ENCODE assay signal across 17 cellular contexts in the genomic region with DNA sequence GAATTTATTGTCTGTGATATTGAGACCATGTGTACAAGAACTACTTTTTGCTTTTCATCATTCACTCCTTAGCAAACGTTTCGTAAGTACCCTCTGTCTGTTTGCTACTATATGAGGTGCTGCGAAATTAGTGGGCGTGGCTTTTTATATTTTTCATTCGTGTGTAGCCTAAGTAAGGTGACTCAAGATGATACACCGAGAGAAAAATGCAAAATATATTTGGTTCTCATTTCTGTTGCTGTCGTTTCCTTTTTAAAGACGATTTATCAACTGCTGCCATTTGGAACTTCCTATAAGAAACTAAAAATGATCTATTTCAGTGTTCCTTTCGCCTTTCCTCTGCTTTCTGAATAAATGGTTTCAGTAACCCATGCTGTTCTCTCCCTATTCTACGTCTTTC.
DNase-seq lines count a peak whose midpoint lies in the region; ATAC-seq, FAIRE-seq and TF ChIP-seq lines count a peak whose summit lies in the region.
"Had no signal": no experiment of that assay in that cellular context is flagged by ENCODE, and none has a peak within 500 bp of the region (broad histone marks: within the 10 kb centered on the region; RNA-seq: fewer than 3 reads in every experiment).

No MANE protein-coding gene starts in this region.

- peak; percentile 59 for ATAC-seq in GM21786 (IDR thresholded peaks at IDR 0.05; ENCODE audit: unreplicated experiment)
- no peak for ATAC-seq in HG02623 (IDR thresholded peaks at IDR 0.05; ENCODE audit: unreplicated experiment)
- ATAC-seq in GM19467 (IDR thresholded peaks at IDR 0.05; ENCODE audit: unreplicated experiment) = no peak
- no peak for ATAC-seq in upper lobe of right lung
- ATAC-seq: activated T-helper 17 cell treated with anti-CD3 and anti-CD28 coated beads, Interleukin-2, amount 50 U/mL, for 72 hours; HepG2 had no signal

- H3K4me1 ChIP-seq in muscle layer of colon (ENCODE audit: insufficient read depth, low read length) (peaks cover 40% of the 10 kb centered on the region), upper lobe of right lung (no peaks in the 10 kb centered on the region)

- DNase-seq in GM18507 (ENCODE audit: extremely low spot score, insufficient read length, low read depth) (no peak), HS-5 (ENCODE audit: low read depth) (peak; percentile 18), NCI-H524 treated with DMSO at 0.1 percent for 48 hours (lab: John Stamatoyannopoulos, UW) (no peak), upper lobe of right lung (no peak)
- DNase-seq: activated CD4-positive, alpha-beta memory T cell treated with anti-CD3 and anti-CD28 coated beads for 36 hours; CD4-positive, CD25-positive, alpha-beta regulatory T cell; NCI-H1092; T-helper 9 cell had no signal

- no peaks in the 10 kb centered on the region for H3K27me3 ChIP-seq in muscle layer of colon (ENCODE audit: control insufficient read depth in 1 of 2, insufficient read depth in 2 of 2, low read length in 2 of 2)
- no peaks in the 10 kb centered on the region for H3K27me3 ChIP-seq in upper lobe of right lung
- H3K27me3 ChIP-seq: neutrophil had no signal

- H3K36me3 ChIP-seq in muscle layer of colon (ENCODE audit: insufficient read depth, low read length) (peaks cover 8% of the 10 kb centered on the region), upper lobe of right lung (peaks cover 37% of the 10 kb centered on the region)

- FAIRE-seq in GM18507 (lab: Jason Lieb, UNC) = peak; percentile 67
- FAIRE-seq: astrocyte, H54, HepG2 had no signal

- H3K27ac ChIP-seq in muscle layer of colon (ENCODE audit: low read depth, low read length) = peak overlapping the region; percentile 19
- H3K27ac ChIP-seq in upper lobe of right lung = no peak overlapping the region
- H3K27ac ChIP-seq: neutrophil had no signal

- H3K9me3 ChIP-seq in muscle layer of colon (ENCODE audit: low read length) (no peaks in the 10 kb centered on the region), upper lobe of right lung (no peaks in the 10 kb centered on the region)
- H3K9me3 ChIP-seq: neutrophil had no signal

- no peak for TF ChIP-seq CTCF in upper lobe of right lung (IDR thresholded peaks at IDR 0.05)

- no peak overlapping the region for H3K9ac ChIP-seq in muscle layer of colon (ENCODE audit: low read length)

- intact Hi-C loops in upper lobe of right lung (cut with DNase I) = no loop called here

- H3K4me3 ChIP-seq in muscle layer of colon (ENCODE audit: low read depth in 1 of 2, low read length in 2 of 2) (no peak overlapping the region), upper lobe of right lung (no peak overlapping the region)
